ENCODE assay signal across 19 cellular contexts in genomic region chrX:10022580-10023245, GRCh38. TPM values are rescaled to one million over a fixed set of nuclear protein-coding genes. Genes with fewer than 3 reads are reported as not detected.
DNase-seq lines count a peak whose midpoint lies in the region; ATAC-seq, FAIRE-seq and TF ChIP-seq lines count a peak whose summit lies in the region.
"Had no signal": no experiment of that assay in that cellular context is flagged by ENCODE, and none has a peak within 500 bp of the region (broad histone marks: within the 10 kb centered on the region; RNA-seq: fewer than 3 reads in every experiment).

No MANE protein-coding gene starts in this region.

- 90 to 97% methylated on average over 5 to 10 of the region's 10 CpGs for WGBS in endodermal cell (ENCODE audit: insufficient coverage in 1 of 2, insufficient read length in 1 of 2), 2 experiments
- WGBS in HepG2 (ENCODE audit: low lambda C conversion rate) = 79% methylated on average over 8 of the region's 10 CpGs
- WGBS in stomach, 5 donors = 47 to 78% (median 71%) methylated on average over 10 of the region's 10 CpGs

- peak; percentile 15 for FAIRE-seq in HepG2 (lab: Jason Lieb, UNC)
- FAIRE-seq: D721Med had no signal

- in situ Hi-C loops in HepG2 (cut with HindIII; ENCODE audit: extremely low pct_ligation_motif_present, low pct_unique_long_range_greater_than_20kb) = no loop called here

- no peak for TF ChIP-seq RAD21 in HepG2 (CRISPR knock-in tag; IDR thresholded peaks at IDR 0.05)

- H3K4me1 Mint-ChIP-seq in HFFc6 (ENCODE audit: low read depth) = peaks cover 46% of the 10 kb centered on the region
- peaks cover 5% of the 10 kb centered on the region for H3K4me1 Mint-ChIP-seq in endodermal cell
- peaks cover 8% of the 10 kb centered on the region for H3K4me1 Mint-ChIP-seq in activated CD4-positive, alpha-beta memory T cell treated with anti-CD3 and anti-CD28 coated beads, Interleukin-2, amount 10 ng/mL, durations not matched to agents 7 days and 5 days

- H3K79me2 ChIP-seq in HepG2 (ENCODE audit: insufficient read depth, low read length) = peaks cover 6% of the 10 kb centered on the region

- H3K4me3 ChIP-seq in endodermal cell (ENCODE audit: low read length) (peak overlapping the region; percentile 43), HepG2 (replicated peaks in 1 of 3; ENCODE audit: insufficient read depth in 1 of 3, low read depth in 2 of 3, low read length in 3 of 3) (no peak overlapping the region), stomach (no peak overlapping the region)
- H3K4me3 ChIP-seq: hepatocyte had no signal

- H3K36me3 ChIP-seq in endodermal cell (ENCODE audit: control insufficient read depth, insufficient read depth, low read length) (peaks cover 3% of the 10 kb centered on the region), HepG2 (replicated peaks in 1 of 2; ENCODE audit: control insufficient read depth in 1 of 2, insufficient read depth in 2 of 2, low read length in 2 of 2) (no peaks in the 10 kb centered on the region), stomach (no peaks in the 10 kb centered on the region)

- H3K9ac ChIP-seq in endodermal cell (ENCODE audit: extremely low read depth, low read length, poor library complexity, severe bottlenecking) (no peak overlapping the region), HepG2 (ENCODE audit: insufficient read depth, low read depth, low read length) (no peak overlapping the region)

- H4K20me1 ChIP-seq in HepG2 (ENCODE audit: insufficient read depth, low read length) = no peaks in the 10 kb centered on the region

- H3K27ac ChIP-seq in endodermal cell (ENCODE audit: low read depth, low read length) = no peak overlapping the region
- no peak overlapping the region for H3K27ac ChIP-seq in HepG2 (ENCODE audit: extremely low read length, insufficient read depth, low read length)
- H3K27ac ChIP-seq in stomach = no peak overlapping the region
- H3K27ac ChIP-seq: hepatocyte had no signal

- CTCF ChIA-PET in HepG2 (lab: Yijun Ruan, JAX; ENCODE audit: low intra/inter-chr PET ratio, low total read pairs) = no interaction called here
- CTCF ChIA-PET in activated CD4-positive, alpha-beta memory T cell treated with anti-CD3 and anti-CD28 coated beads, Interleukin-2, amount 10 ng/mL, durations not matched to agents 7 days and 5 days (lab: Charles Lee) = no interaction called here

- H3K4me3 Mint-ChIP-seq in HFFc6 = peak overlapping the region; percentile 27; the same call in 1 of the 2 replicates
- no peak overlapping the region for H3K4me3 Mint-ChIP-seq in endodermal cell
- no peak overlapping the region for H3K4me3 Mint-ChIP-seq in activated CD4-positive, alpha-beta memory T cell treated with anti-CD3 and anti-CD28 coated beads, Interleukin-2, amount 10 ng/mL, durations not matched to agents 7 days and 5 days
- H3K4me3 Mint-ChIP-seq: activated CD8-positive, alpha-beta memory T cell treated with anti-CD3 and anti-CD28 coated beads, Interleukin-2, amount 10 ng/mL, durations not matched to agents 7 days and 5 days; nephron progenitor cell had no signal

- ATAC-seq in HepG2 (no peak), HG03159 (IDR thresholded peaks at IDR 0.05; ENCODE audit: unreplicated experiment) (no peak)
- ATAC-seq: activated CD8-positive, alpha-beta memory T cell treated with anti-CD3 and anti-CD28 coated beads, Interleukin-2, amount 10 ng/mL, durations not matched to agents 7 days and 5 days; stimulated activated naive CD8-positive, alpha-beta T cell treated with anti-CD3 and anti-CD28 coated beads, Interleukin-15, Interleukin-2, amounts not matched to agents 100 U/mL and 50 U/mL, for 24 hours had no signal

- H3K27me3 ChIP-seq in endodermal cell (ENCODE audit: control insufficient read depth, insufficient read depth, low read length, poor library complexity, severe bottlenecking) = no peaks in the 10 kb centered on the region
- H3K27me3 ChIP-seq in HepG2 (ENCODE audit: control insufficient read depth in 1 of 2, insufficient read depth in 2 of 2, low read length in 2 of 2) = no peaks in the 10 kb centered on the region
- H3K27me3 ChIP-seq in stomach = no peaks in the 10 kb centered on the region
- H3K27me3 ChIP-seq: hepatocyte had no signal

- H3K9me3 Mint-ChIP-seq in HFFc6 (no peaks in the 10 kb centered on the region), endodermal cell (peaks cover 68% of the 10 kb centered on the region)
- no peaks in the 10 kb centered on the region for H3K9me3 Mint-ChIP-seq in activated CD4-positive, alpha-beta memory T cell treated with anti-CD3 and anti-CD28 coated beads, Interleukin-2, amount 10 ng/mL, durations not matched to agents 7 days and 5 days

- no TSS peak for BruUV-seq in HepG2 (replicated peaks; lab: Mats Ljungman, UMichigan)

- H3K36me3 Mint-ChIP-seq in HFFc6 (ENCODE audit: low read depth) = peaks cover 9% of the 10 kb centered on the region
- H3K36me3 Mint-ChIP-seq in endodermal cell (ENCODE audit: low read depth) = peaks cover 25% of the 10 kb centered on the region
- H3K36me3 Mint-ChIP-seq in activated CD4-positive, alpha-beta memory T cell treated with anti-CD3 and anti-CD28 coated beads, Interleukin-2, amount 10 ng/mL, durations not matched to agents 7 days and 5 days (ENCODE audit: low read depth) = peaks cover 3% of the 10 kb centered on the region

- H3K4me1 ChIP-seq in endodermal cell (ENCODE audit: control insufficient read depth, insufficient read depth, low read length) (no peaks in the 10 kb centered on the region), HepG2 (ENCODE audit: insufficient read depth, low read length) (peaks cover 43% of the 10 kb centered on the region), stomach (peaks cover 0 to 24% (median 4%) of the 10 kb centered on the region in 4 donors)

- TF ChIP-seq POLR2A in HepG2 (IDR thresholded peaks at IDR 0.05; ENCODE audit: insufficient read depth in 1 of 2, low read depth in 2 of 2, low read length in 2 of 2) = no peak
- TF ChIP-seq POLR2A in stomach (IDR thresholded peaks at IDR 0.05) = no peak

- TF ChIP-seq CTCF in HFFc6 (IDR thresholded peaks at IDR 0.05) (no peak), endodermal cell (conservative IDR thresholded peaks at IDR 0.05) (no peak), HepG2 (CRISPR knock-in tag; IDR thresholded peaks at IDR 0.05) (no peak), stomach (IDR thresholded peaks at IDR 0.05) (no peak)

- POLR2A ChIA-PET in HepG2 (lab: Yijun Ruan, JAX) = no interaction called here
- POLR2A ChIA-PET in activated CD4-positive, alpha-beta memory T cell treated with anti-CD3 and anti-CD28 coated beads, Interleukin-2, amount 10 ng/mL, durations not matched to agents 7 days and 5 days (lab: Charles Lee) = no interaction called here

- intact Hi-C loops in HepG2 (cut with micrococcal nuclease; ENCODE audit: unreplicated experiment) (no loop called here), stomach (cut with DNase I; ENCODE audit: low total_unique reads) (no loop called here)

- no peak overlapping the region for H2AFZ ChIP-seq in HepG2 (ENCODE audit: low read length)
- H2AFZ ChIP-seq: hepatocyte had no signal

- peak; percentile 83 for DNase-seq in A172 (ENCODE audit: low spot score)
- DNase-seq in HFFc6 = peak; percentile 48
- no peak for DNase-seq in endodermal cell
- no peak for DNase-seq in HepG2 (ENCODE audit: low spot score)
- DNase-seq in stomach = no peak
- no peak for DNase-seq in activated CD4-positive, alpha-beta memory T cell treated with anti-CD3 and anti-CD28 coated beads, Interleukin-2, amount 10 ng/mL, durations not matched to agents 7 days and 5 days
- DNase-seq in AML-193 (lab: John Stamatoyannopoulos, UW) = no peak
- DNase-seq: ACHN; activated CD8-positive, alpha-beta memory T cell treated with anti-CD3 and anti-CD28 coated beads, Interleukin-2, amount 10 ng/mL, durations not matched to agents 7 days and 5 days; activated naive CD4-positive, alpha-beta T cell treated with Interleukin-2 at 50 U/mL for 16 hours; central memory CD4-positive, alpha-beta T cell; NCI-H2107; nephron progenitor cell; stimulated activated naive CD8-positive, alpha-beta T cell treated with anti-CD3 and anti-CD28 coated beads, Interleukin-15, Interleukin-2, amounts not matched to agents 100 U/mL and 50 U/mL, for 24 hours had no signal

- 0 out of 4 replicates have a peak, but pooled peaks of 1 of the 2 experiments have one; percentile 14 for TF ChIP-seq EP300 in HepG2 (IDR thresholded peaks at IDR 0.05; ENCODE audit: low read depth in 2 of 2, low read length in 2 of 2)
- no peak for TF ChIP-seq EP300 in HepG2 (CRISPR knock-in tag; IDR thresholded peaks at IDR 0.05; ENCODE audit: borderline replicate concordance)
- no peak for TF ChIP-seq EP300 in stomach (IDR thresholded peaks at IDR 0.05)

- no peaks in the 10 kb centered on the region for H3K27me3 Mint-ChIP-seq in HFFc6 (ENCODE audit: insufficient read depth)
- no peaks in the 10 kb centered on the region for H3K27me3 Mint-ChIP-seq in endodermal cell (ENCODE audit: insufficient read depth)
- no peaks in the 10 kb centered on the region for H3K27me3 Mint-ChIP-seq in activated CD4-positive, alpha-beta memory T cell treated with anti-CD3 and anti-CD28 coated beads, Interleukin-2, amount 10 ng/mL, durations not matched to agents 7 days and 5 days
- H3K27me3 Mint-ChIP-seq: activated CD8-positive, alpha-beta memory T cell treated with anti-CD3 and anti-CD28 coated beads, Interleukin-2, amount 10 ng/mL, durations not matched to agents 7 days and 5 days had no signal

- 0 out of 2 replicates have a peak overlapping the region, but pooled peaks have one; percentile 3 for H3K4me2 ChIP-seq in HepG2 (ENCODE audit: low read depth, low read length)
- H3K4me2 ChIP-seq: hepatocyte had no signal

- H3K27ac Mint-ChIP-seq in HFFc6 = peak overlapping the region; percentile 71
- no peak overlapping the region for H3K27ac Mint-ChIP-seq in endodermal cell
- H3K27ac Mint-ChIP-seq in activated CD4-positive, alpha-beta memory T cell treated with anti-CD3 and anti-CD28 coated beads, Interleukin-2, amount 10 ng/mL, durations not matched to agents 7 days and 5 days = no peak overlapping the region
- H3K27ac Mint-ChIP-seq: activated CD8-positive, alpha-beta memory T cell treated with anti-CD3 and anti-CD28 coated beads, Interleukin-2, amount 10 ng/mL, durations not matched to agents 7 days and 5 days; nephron progenitor cell had no signal

- peaks cover 12% of the 10 kb centered on the region for H3K9me3 ChIP-seq in endodermal cell (ENCODE audit: control insufficient read depth, low read length)
- no peaks in the 10 kb centered on the region for H3K9me3 ChIP-seq in HepG2 (ENCODE audit: low read length)
- peaks cover 0 to 6% (median 0%) of the 10 kb centered on the region in 4 donors for H3K9me3 ChIP-seq in stomach

RNA-seq across cellular contexts. Expression of gene CLDN34, which starts 55.6 kb away (rescaled TPM):
- total RNA-seq in A172 (2014; rRNA removed; shearing (Covaris generic)) = not detected in 2 replicates
- not detected for total RNA-seq in HFFc6 (2021; fragmentation: NEBNext Ultra II Directional; extraction: Animal tissue kit (Norgen Biotek cat#: 25700))
- total RNA-seq in endodermal cell = under 1 TPM in 1 of 2 donors, not detected in 1; 0.35 TPM
- polyA plus RNA-seq in endodermal cell (2013, experiment 1 of 2) = not detected
- polyA plus RNA-seq in endodermal cell (2013, experiment 2 of 2) = not detected
- 0.21 TPM in 1 of 2 replicates, not detected in the other for total RNA-seq in HepG2 (2016; rRNA removed; fragmentation: Illumina TruSeq; extraction: Trizol)
- not detected in 2 replicates for total RNA-seq in HepG2 (2016; cell fraction: cytosol; rRNA removed; fragmentation: Illumina TruSeq; extraction: Trizol; ENCODE audit: low read depth)
- total RNA-seq in HepG2 (2016; cell fraction: insoluble cytoplasmic fraction; rRNA removed; fragmentation: Illumina TruSeq; extraction: Trizol) = not detected in 2 replicates
- not detected in 2 replicates for total RNA-seq in HepG2 (2016; cell fraction: membrane; rRNA removed; fragmentation: Illumina TruSeq; extraction: Trizol)
- not detected in 2 replicates for total RNA-seq in HepG2 (2016; cell fraction: nucleus; rRNA removed; fragmentation: Illumina TruSeq; extraction: Trizol)
- polyA plus RNA-seq in HepG2 (2011; rRNA removed) = not detected in 2 replicates
- polyA plus RNA-seq in HepG2 (2011; cell fraction: cytosol; rRNA removed) = not detected in 2 replicates
- polyA plus RNA-seq in HepG2 (2011; cell fraction: nucleus; rRNA removed) = 0.18 and 0.19 TPM in 2 replicates
- not detected in 2 replicates for polyA plus RNA-seq in HepG2 (2012)
- not detected in 2 replicates for polyA plus RNA-seq in HepG2 (2016; cell fraction: cytosol; fragmentation: Illumina TruSeq; extraction: Trizol; ENCODE audit: low read depth)
- not detected in 2 replicates for polyA plus RNA-seq in HepG2 (2016; cell fraction: insoluble cytoplasmic fraction; fragmentation: Illumina TruSeq; extraction: Trizol; ENCODE audit: low read depth)
- polyA plus RNA-seq in HepG2 (2016; cell fraction: membrane; fragmentation: Illumina TruSeq; extraction: Trizol; ENCODE audit: low read depth) = not detected in 2 replicates
- not detected in 2 replicates for polyA plus RNA-seq in HepG2 (2016; cell fraction: nucleus; fragmentation: Illumina TruSeq; extraction: Trizol; ENCODE audit: insufficient read depth, low read depth)
- not detected in 2 replicates for polyA minus RNA-seq in HepG2 (2011; rRNA and poly(A)+ RNA removed; ENCODE audit: low replicate concordance)
- not detected in 2 replicates for polyA minus RNA-seq in HepG2 (2011; cell fraction: cytosol; rRNA and poly(A)+ RNA removed)
- polyA minus RNA-seq in HepG2 (2011; cell fraction: nucleus; rRNA and poly(A)+ RNA removed) = 0.62 and 1.0 TPM in 2 replicates
- total RNA-seq in stomach = under 1 TPM in 1 of 5 donors, not detected in 4; 0.73 TPM
- under 1 TPM in 1 of 3 donors, not detected in 2; 0.18 TPM for polyA plus RNA-seq in stomach
- total RNA-seq in activated CD4-positive, alpha-beta memory T cell treated with anti-CD3 and anti-CD28 coated beads, Interleukin-2, amount 10 ng/mL, durations not matched to agents 7 days and 5 days = not detected
- total RNA-seq: activated CD8-positive, alpha-beta memory T cell treated with anti-CD3 and anti-CD28 coated beads, Interleukin-2, amount 10 ng/mL, durations not matched to agents 7 days and 5 days; hepatocyte; skeletal muscle tissue had no signal
- polyA plus RNA-seq: hepatocyte, liver had no signal

Comparison
In these comparisons a context has a peak if more than half of its experiments do, and no peak if none do; other contexts are left out.
1. DNase-seq: peak in A172 (single experiment) and HFFc6 (single experiment); none in endodermal cell (single experiment), HepG2 (single experiment), stomach (single experiment), activated CD4-positive, alpha-beta memory T cell treated with anti-CD3 and anti-CD28 coated beads, Interleukin-2, amount 10 ng/mL, durations not matched to agents 7 days and 5 days (single experiment) and AML-193 (0 of 2).